In genomic region chr2:177264539-177265385, GRCh38 we compare ENCODE assay signal across 8 cellular contexts. TPM values are rescaled to one million over a fixed set of nuclear protein-coding genes. Genes with fewer than 3 reads are reported as not detected.
DNase-seq lines count a peak whose midpoint lies in the region; ATAC-seq and TF ChIP-seq lines count a peak whose summit lies in the region.

Gene NFE2L2 (minus strand): TSS chr2:177264727. CDS start chr2:177264576, 151 bp downstream.

- peaks cover 34% of the 10 kb centered on the region for H3K36me3 Mint-ChIP-seq in activated naive CD4-positive, alpha-beta T cell treated with anti-CD3 and anti-CD28 coated beads, Interleukin-2, amount 10 ng/mL, durations not matched to agents 7 days and 5 days

- H3K9me3 ChIP-seq in SK-N-SH = no peaks in the 10 kb centered on the region
- no peaks in the 10 kb centered on the region for H3K9me3 ChIP-seq in gastroesophageal sphincter
- H3K9me3 ChIP-seq in neutrophil = no peaks in the 10 kb centered on the region

- POLR2A ChIA-PET in SK-N-SH (lab: Yijun Ruan, JAX) = interaction anchor here (0.7 to 2.5 kb wide), 7 partner anchors 8 to 128 kb away, joined by 3 to 28 read pairs (median 4); partner anchors contain the start of genes AGPS and HNRNPA3

- TF ChIP-seq EP300 in SK-N-SH (IDR thresholded peaks at IDR 0.05; ENCODE audit: borderline replicate concordance in 1 of 2, low read depth in 1 of 2, low read length in 1 of 2) = peak in 1 of 2 experiments; percentile 31; a peak in 1 of 4 replicates
- no peak for TF ChIP-seq EP300 in gastroesophageal sphincter (IDR thresholded peaks at IDR 0.05)

- H3K36me3 ChIP-seq in GM06990 (ENCODE audit: control insufficient read depth, insufficient read depth, low read length) (no peaks in the 10 kb centered on the region), SK-N-SH (replicated peaks in 1 of 2; ENCODE audit: control insufficient read depth in 1 of 2, insufficient read depth in 2 of 2, low read length in 1 of 2) (no peaks in the 10 kb centered on the region), gastroesophageal sphincter (no peaks in the 10 kb centered on the region), neutrophil (no peaks in the 10 kb centered on the region)

- WGBS in SK-N-SH (ENCODE audit: low lambda C conversion rate) = under 1% methylated on average over 24 of the region's 80 CpGs
- WGBS in gastroesophageal sphincter (ENCODE audit: low coverage in 1 of 2), 2 donors = no CpG with 5 or more reads among the region's 80 CpGs

- no peaks in the 10 kb centered on the region for H3K9me3 Mint-ChIP-seq in activated naive CD4-positive, alpha-beta T cell treated with anti-CD3 and anti-CD28 coated beads, Interleukin-2, amount 10 ng/mL, durations not matched to agents 7 days and 5 days

- TF ChIP-seq POLR2A in gastroesophageal sphincter (IDR thresholded peaks at IDR 0.05) = peak; percentile 97 to 98

- peaks cover 56% of the 10 kb centered on the region for H3K4me1 Mint-ChIP-seq in activated naive CD4-positive, alpha-beta T cell treated with anti-CD3 and anti-CD28 coated beads, Interleukin-2, amount 10 ng/mL, durations not matched to agents 7 days and 5 days

- peak within 1 kb of the TSS; percentile 97 for H3K27ac ChIP-seq in SK-N-SH (ENCODE audit: low read depth in 2 of 2, low read length in 1 of 2)
- H3K27ac ChIP-seq in gastroesophageal sphincter = peak within 1 kb of the TSS; percentile 97 to 100 (median 99)
- H3K27ac ChIP-seq in neutrophil = peak within 1 kb of the TSS; percentile 99

- peaks cover 40% of the 10 kb centered on the region for H3K79me2 ChIP-seq in SK-N-SH (ENCODE audit: insufficient read depth)

- H3K9ac ChIP-seq in SK-N-SH = peak within 1 kb of the TSS; percentile 98

- ATAC-seq in gastroesophageal sphincter = peak; percentile 87

- peak within 1 kb of the TSS; percentile 98 for H3K4me3 Mint-ChIP-seq in activated naive CD4-positive, alpha-beta T cell treated with anti-CD3 and anti-CD28 coated beads, Interleukin-2, amount 10 ng/mL, durations not matched to agents 7 days and 5 days

- no peak for TF ChIP-seq CTCF in GM06990 (IDR thresholded peaks at IDR 0.05; ENCODE audit: insufficient read depth, low read length, poor library complexity, severe bottlenecking)
- TF ChIP-seq CTCF in HFF-Myc (IDR thresholded peaks at IDR 0.05; ENCODE audit: low read depth, low read length, missing control alignments) = no peak
- no peak for TF ChIP-seq CTCF in SK-N-SH (IDR thresholded peaks at IDR 0.05)
- no peak for TF ChIP-seq CTCF in gastroesophageal sphincter (IDR thresholded peaks at IDR 0.05)
- TF ChIP-seq CTCF in neutrophil (IDR thresholded peaks at IDR 0.05) = peak; percentile 58
- TF ChIP-seq CTCF in subcutaneous adipose tissue (IDR thresholded peaks at IDR 0.05; ENCODE audit: low read depth) = no peak

- no peak for TF ChIP-seq RAD21 in SK-N-SH (IDR thresholded peaks at IDR 0.05; ENCODE audit: low read length)

- H3K4me1 ChIP-seq in SK-N-SH (ENCODE audit: control insufficient read depth in 1 of 2, insufficient read depth in 2 of 2, low read depth in 1 of 2, low read length in 1 of 2) (peaks cover 17 to 22% of the 10 kb centered on the region in 2 experiments), gastroesophageal sphincter (peaks cover 0 to 40% (median 27%) of the 10 kb centered on the region in 3 donors), neutrophil (ENCODE audit: control insufficient read depth in 1 of 2, insufficient read depth in 1 of 2, low read depth in 1 of 2, low read length in 1 of 2) (peaks cover 54 to 59% of the 10 kb centered on the region in 2 experiments)

- peak within 1 kb of the TSS; percentile 92 for H3K4me2 ChIP-seq in SK-N-SH

- H3K4me3 ChIP-seq in GM06990 (replicated peaks; ENCODE audit: low read depth, low read length) (peak within 1 kb of the TSS; percentile 94), HFF-Myc (replicated peaks; ENCODE audit: low read depth, low read length) (peak within 1 kb of the TSS; percentile 84), SK-N-SH (ENCODE audit: low read depth in 2 of 2, low read length in 1 of 2) (peak within 1 kb of the TSS; percentile 71 to 93), gastroesophageal sphincter (peak within 1 kb of the TSS; percentile 88 to 100), neutrophil (ENCODE audit: low read depth in 1 of 2, low read length in 1 of 2) (peak within 1 kb of the TSS; percentile 75 to 89)

- no peaks in the 10 kb centered on the region for H3K27me3 ChIP-seq in GM06990 (replicated peaks; ENCODE audit: control insufficient read depth, insufficient read depth, low read length)
- H3K27me3 ChIP-seq in SK-N-SH (ENCODE audit: insufficient read depth) = no peaks in the 10 kb centered on the region
- no peaks in the 10 kb centered on the region for H3K27me3 ChIP-seq in gastroesophageal sphincter
- H3K27me3 ChIP-seq in neutrophil = no peaks in the 10 kb centered on the region

- DNase-seq in GM06990 (ENCODE audit: extremely low read depth, insufficient read length) = peak; percentile 94
- peak; percentile 30 for DNase-seq in HFF-Myc (ENCODE audit: extremely low read depth, low read depth)
- peak; percentile 91 for DNase-seq in NAMALWA (ENCODE audit: low spot score)
- DNase-seq in SK-N-SH = peak; percentile 95
- DNase-seq in activated naive CD4-positive, alpha-beta T cell treated with anti-CD3 and anti-CD28 coated beads, Interleukin-2, amount 10 ng/mL, durations not matched to agents 7 days and 5 days = peak; percentile 94

- peaks cover 3% of the 10 kb centered on the region for H3K27me3 Mint-ChIP-seq in activated naive CD4-positive, alpha-beta T cell treated with anti-CD3 and anti-CD28 coated beads, Interleukin-2, amount 10 ng/mL, durations not matched to agents 7 days and 5 days

- H3K27ac Mint-ChIP-seq in activated naive CD4-positive, alpha-beta T cell treated with anti-CD3 and anti-CD28 coated beads, Interleukin-2, amount 10 ng/mL, durations not matched to agents 7 days and 5 days = peak within 1 kb of the TSS; percentile 100

- peaks cover 35% of the 10 kb centered on the region for H4K20me1 ChIP-seq in SK-N-SH (ENCODE audit: insufficient read depth)

- CTCF ChIA-PET in SK-N-SH (lab: Yijun Ruan, JAX) = interaction anchor here (0.7 to 12.3 kb wide), 21 partner anchors 13 to 1155 kb away, joined by 3 to 121 read pairs (median 4); no protein-coding TSS in a partner anchor
- CTCF ChIA-PET in activated naive CD4-positive, alpha-beta T cell treated with anti-CD3 and anti-CD28 coated beads, Interleukin-2, amount 10 ng/mL, durations not matched to agents 7 days and 5 days (lab: Charles Lee) = interaction anchor here (0.8 to 5.8 kb wide), 17 partner anchors 8 to 103 kb away, joined by 3 to 120 read pairs (median 7); partner anchors contain the start of gene HNRNPA3

- H3K9me2 ChIP-seq in SK-N-SH = no peaks in the 10 kb centered on the region

- H3F3A ChIP-seq in SK-N-SH (replicated peaks; ENCODE audit: insufficient read depth) = peaks cover 10% of the 10 kb centered on the region

- H2AFZ ChIP-seq in SK-N-SH (ENCODE audit: low read depth) = peak within 1 kb of the TSS; percentile 89

TF ChIP-seq in SK-N-SH, 30 proteins besides CTCF, POLR2A, EP300 and RAD21 (continues in another document):
- TF ChIP-seq TAF1 (IDR thresholded peaks at IDR 0.05; ENCODE audit: borderline replicate concordance, low read depth, low read length) (0 out of 2 replicates have a peak, but pooled peaks have one; percentile 19), TCF12 (IDR thresholded peaks at IDR 0.05) (peak; percentile 36; the same call in 1 of the 2 replicates), FOXM1 (IDR thresholded peaks at IDR 0.05; ENCODE audit: low read depth) (no peak), RXRA (IDR thresholded peaks at IDR 0.05; ENCODE audit: borderline replicate concordance, low read depth) (no peak), JUND (IDR thresholded peaks at IDR 0.05) (no peak; the same call in 1 of the 2 replicates), YY1 (IDR thresholded peaks at IDR 0.05; ENCODE audit: low read depth) (0 out of 2 replicates have a peak, but pooled peaks have one; percentile 50), USF1 (IDR thresholded peaks at IDR 0.05; ENCODE audit: borderline replicate concordance, low read depth) (no peak), IRF3 (IDR thresholded peaks at IDR 0.05; ENCODE audit: low read depth, low read length) (no peak), ZBTB33 (IDR thresholded peaks at IDR 0.05; ENCODE audit: borderline replicate concordance, low read depth) (no peak), RFX5 (IDR thresholded peaks at IDR 0.05; ENCODE audit: low read length) (no peak)

RNA-seq across cellular contexts. Expression of gene NFE2L2, which starts in this region (rescaled TPM):
- polyA plus RNA-seq in SK-N-SH (2012; rRNA removed) = 40.9 and 61.9 TPM in 2 replicates
- polyA plus RNA-seq in SK-N-SH (2012; cell fraction: cytosol; rRNA removed) = 57.8 and 59.5 TPM in 2 replicates
- 51.9 and 65.3 TPM in 2 replicates for polyA plus RNA-seq in SK-N-SH (2012; cell fraction: nucleus; rRNA removed)
- total RNA-seq in gastroesophageal sphincter = 100 to 1,000 TPM in 1 of 4 donors, 10 to 100 TPM in 3; 55.5 to 111 (median 89.2) TPM
- 100 to 1,000 TPM in 2 of 4 donors, 10 to 100 TPM in 2; 65.9 to 156 (median 90.5) TPM for total RNA-seq in subcutaneous adipose tissue

Comparison
In these comparisons a context has a peak if more than half of its experiments do, and no peak if none do; other contexts are left out.
1. Peak in every context shown above with its lines: DNase-seq, ATAC-seq, H3K4me3 ChIP-seq and H3K27ac ChIP-seq.
2. DNase-seq: peak in every context shown above with its lines; median percentile 95 in SK-N-SH; 94 in GM06990; 94 in activated naive CD4-positive, alpha-beta T cell treated with anti-CD3 and anti-CD28 coated beads, Interleukin-2, amount 10 ng/mL, durations not matched to agents 7 days and 5 days; 91 in NAMALWA; 30 in HFF-Myc.